ENCODE assay signal across 19 cellular contexts in genomic region chr2:98761909-98762308, GRCh38. TPM values are rescaled to one million over a fixed set of nuclear protein-coding genes. Genes with fewer than 3 reads are reported as not detected.
DNase-seq lines count a peak whose midpoint lies in the region; ATAC-seq and TF ChIP-seq lines count a peak whose summit lies in the region.
"Had no signal": no experiment of that assay in that cellular context is flagged by ENCODE, and none has a peak within 500 bp of the region (broad histone marks: within the 10 kb centered on the region; RNA-seq: fewer than 3 reads in every experiment).

No MANE protein-coding gene starts in this region.

- no peak overlapping the region for H3K4me3 ChIP-seq in CD4-positive, alpha-beta memory T cell (ENCODE audit: low read length in 2 of 2)
- H3K4me3 ChIP-seq in left lung (no peak overlapping the region), Karpas-422 (ENCODE audit: low read length) (no peak overlapping the region)
- H3K4me3 ChIP-seq: A549, GM12878, GM23338, lower lobe of right lung had no signal

- no peaks in the 10 kb centered on the region for H3K9me3 ChIP-seq in CD4-positive, alpha-beta memory T cell (ENCODE audit: control insufficient read depth in 1 of 2, low read length in 2 of 2)
- no peaks in the 10 kb centered on the region for H3K9me3 ChIP-seq in left lung
- H3K9me3 ChIP-seq in Karpas-422 (ENCODE audit: low read length), result no peaks in the 10 kb centered on the region
- H3K9me3 ChIP-seq: A549, lower lobe of right lung, neutrophil, SK-N-SH had no signal

- POLR2A ChIA-PET in activated CD4-positive, alpha-beta T cell treated with anti-CD3 and anti-CD28 coated beads, Interleukin-2, amount 10 ng/mL, durations not matched to agents 7 days and 5 days (lab: Charles Lee), result interaction anchor here (0.6 to 1.1 kb wide), 3 partner anchors 8 to 58 kb away, joined by 3 read pairs; no protein-coding TSS in a partner anchor
- POLR2A ChIA-PET in CD4-positive, alpha-beta memory T cell (lab: Charles Lee; ENCODE audit: partially characterized antibody), result interaction anchor here (1.6 to 9.7 kb wide), 4 partner anchors 9 to 87 kb away, joined by 3 to 268 read pairs (median 114); partner anchors contain the start of gene MGAT4A

- no peak for DNase-seq in activated CD4-positive, alpha-beta T cell treated with anti-CD3 and anti-CD28 coated beads, Interleukin-2, amount 10 ng/mL, durations not matched to agents 7 days and 5 days
- DNase-seq in activated CD4-positive, alpha-beta T cell treated with anti-CD3 and anti-CD28 coated beads for 48 hours, result no peak
- DNase-seq in CD4-positive, alpha-beta memory T cell, result no peak
- no peak for DNase-seq in left lung
- DNase-seq in Karpas-422, result no peak
- no peak for DNase-seq in NK-92 (lab: John Stamatoyannopoulos, UW; ENCODE audit: unreplicated experiment)
- no peak for DNase-seq in SKM-1 (lab: John Stamatoyannopoulos, UW; ENCODE audit: unreplicated experiment)
- DNase-seq: hippocampal formation, lower lobe of right lung, NCI-H1417, NCI-H2107, retina, SK-N-SH had no signal

- CTCF ChIA-PET in activated CD4-positive, alpha-beta T cell treated with anti-CD3 and anti-CD28 coated beads, Interleukin-2, amount 10 ng/mL, durations not matched to agents 7 days and 5 days (lab: Charles Lee), result no interaction called here
- CTCF ChIA-PET in CD4-positive, alpha-beta memory T cell (lab: Charles Lee; ENCODE audit: partially characterized antibody), result interaction anchor here (1.2 to 2.8 kb wide), 2 partner anchors 9 to 113 kb away, joined by 3 to 17 read pairs; no protein-coding TSS in a partner anchor

- no peaks in the 10 kb centered on the region for H3K27me3 Mint-ChIP-seq in activated CD4-positive, alpha-beta T cell treated with anti-CD3 and anti-CD28 coated beads, Interleukin-2, amount 10 ng/mL, durations not matched to agents 7 days and 5 days
- H3K27me3 Mint-ChIP-seq in CD4-positive, alpha-beta memory T cell, result no peaks in the 10 kb centered on the region
- H3K27me3 Mint-ChIP-seq in activated T-helper 17 cell treated with anti-CD3 and anti-CD28 coated beads, Interleukin-2, amount 50 U/mL, for 72 hours, result no peaks in the 10 kb centered on the region

- peaks cover 29% of the 10 kb centered on the region for H3K36me3 Mint-ChIP-seq in activated CD4-positive, alpha-beta T cell treated with anti-CD3 and anti-CD28 coated beads, Interleukin-2, amount 10 ng/mL, durations not matched to agents 7 days and 5 days (ENCODE audit: low read depth)
- H3K36me3 Mint-ChIP-seq in CD4-positive, alpha-beta memory T cell, result no peaks in the 10 kb centered on the region
- no peaks in the 10 kb centered on the region for H3K36me3 Mint-ChIP-seq in activated T-helper 17 cell treated with anti-CD3 and anti-CD28 coated beads, Interleukin-2, amount 50 U/mL, for 72 hours (ENCODE audit: low read depth)

- no peak for ATAC-seq in activated T-helper 17 cell treated with anti-CD3 and anti-CD28 coated beads, Interleukin-2, amount 50 U/mL, for 72 hours (replicated peaks)
- ATAC-seq in left lung, result no peak
- ATAC-seq: A549, GM12878, lower lobe of right lung had no signal

- no peak overlapping the region for H3K9ac ChIP-seq in Karpas-422 (ENCODE audit: low read length)
- H3K9ac ChIP-seq: SK-N-SH had no signal

- H2AFZ ChIP-seq in Karpas-422 (ENCODE audit: low read length), result no peak overlapping the region
- H2AFZ ChIP-seq: GM23338 had no signal

- H3K27me3 ChIP-seq in CD4-positive, alpha-beta memory T cell (ENCODE audit: insufficient read depth, low read length), result no peaks in the 10 kb centered on the region
- H3K27me3 ChIP-seq in left lung (no peaks in the 10 kb centered on the region), Karpas-422 (ENCODE audit: low read length) (no peaks in the 10 kb centered on the region; the same call in 1 of the 2 replicates)
- H3K27me3 ChIP-seq: neutrophil had no signal

- intact Hi-C loops in CD4-positive, alpha-beta memory T cell (cut with micrococcal nuclease), result loop anchor here (1.0 kb wide), 1 partner anchor 9 kb away; no protein-coding TSS in a partner anchor
- intact Hi-C loops in left lung (cut with DNase I), result no loop called here

- H3K36me3 ChIP-seq in CD4-positive, alpha-beta memory T cell (ENCODE audit: insufficient read depth, low read length), result no peaks in the 10 kb centered on the region
- no peaks in the 10 kb centered on the region for H3K36me3 ChIP-seq in left lung
- H3K36me3 ChIP-seq in Karpas-422 (ENCODE audit: insufficient read depth, low read length), result no peaks in the 10 kb centered on the region
- H3K36me3 ChIP-seq: lower lobe of right lung, neutrophil had no signal

- peak overlapping the region; percentile 44 for H3K27ac Mint-ChIP-seq in activated CD4-positive, alpha-beta T cell treated with anti-CD3 and anti-CD28 coated beads, Interleukin-2, amount 10 ng/mL, durations not matched to agents 7 days and 5 days
- peak overlapping the region; percentile 67 to 93 (median 88) for H3K27ac Mint-ChIP-seq in CD4-positive, alpha-beta memory T cell
- peak overlapping the region; percentile 52 for H3K27ac Mint-ChIP-seq in activated T-helper 17 cell treated with anti-CD3 and anti-CD28 coated beads, Interleukin-2, amount 50 U/mL, for 72 hours
- H3K27ac Mint-ChIP-seq: GM23338 had no signal

- H3K9me2 ChIP-seq in Karpas-422 (replicated peaks; ENCODE audit: insufficient read depth, low read length), result no peaks in the 10 kb centered on the region
- H3K9me2 ChIP-seq: SK-N-SH had no signal

- peak overlapping the region; percentile 34 for H3K27ac ChIP-seq in CD4-positive, alpha-beta memory T cell (ENCODE audit: low read depth, low read length)
- peak overlapping the region; percentile 3 to 95 for H3K27ac ChIP-seq in left lung
- H3K27ac ChIP-seq in Karpas-422 (ENCODE audit: low read length), result no peak overlapping the region
- H3K27ac ChIP-seq: A549, lower lobe of right lung, neutrophil had no signal

- H4K20me1 ChIP-seq in Karpas-422 (ENCODE audit: insufficient read depth, low read depth, low read length), result no peaks in the 10 kb centered on the region

- no peaks in the 10 kb centered on the region for H3K79me2 ChIP-seq in Karpas-422 (ENCODE audit: low read length)

- H3K4me1 ChIP-seq in CD4-positive, alpha-beta memory T cell (ENCODE audit: insufficient read depth, low read length), result peaks cover 89% of the 10 kb centered on the region
- H3K4me1 ChIP-seq in left lung (peaks cover 13 to 99% of the 10 kb centered on the region in 2 donors), Karpas-422 (ENCODE audit: low read length) (peaks cover 56% of the 10 kb centered on the region)

- TF ChIP-seq CTCF in left lung (IDR thresholded peaks at IDR 0.05), result no peak

- H3K9me3 Mint-ChIP-seq in activated CD4-positive, alpha-beta T cell treated with anti-CD3 and anti-CD28 coated beads, Interleukin-2, amount 10 ng/mL, durations not matched to agents 7 days and 5 days, result peaks cover 4% of the 10 kb centered on the region
- H3K9me3 Mint-ChIP-seq in CD4-positive, alpha-beta memory T cell, result peaks cover 0 to 2% (median 0%) of the 10 kb centered on the region in 8 donors
- H3K9me3 Mint-ChIP-seq in activated T-helper 17 cell treated with anti-CD3 and anti-CD28 coated beads, Interleukin-2, amount 50 U/mL, for 72 hours, result no peaks in the 10 kb centered on the region
- H3K9me3 Mint-ChIP-seq: GM23338 had no signal

- no peak overlapping the region for H3K4me3 Mint-ChIP-seq in activated CD4-positive, alpha-beta T cell treated with anti-CD3 and anti-CD28 coated beads, Interleukin-2, amount 10 ng/mL, durations not matched to agents 7 days and 5 days
- peak overlapping the region in 5 of 8 donors; percentile 42 to 64 (median 56) for H3K4me3 Mint-ChIP-seq in CD4-positive, alpha-beta memory T cell
- peak overlapping the region; percentile 67 for H3K4me3 Mint-ChIP-seq in activated T-helper 17 cell treated with anti-CD3 and anti-CD28 coated beads, Interleukin-2, amount 50 U/mL, for 72 hours
- H3K4me3 Mint-ChIP-seq: GM23338 had no signal

- peaks cover 84% of the 10 kb centered on the region for H3K4me1 Mint-ChIP-seq in activated CD4-positive, alpha-beta T cell treated with anti-CD3 and anti-CD28 coated beads, Interleukin-2, amount 10 ng/mL, durations not matched to agents 7 days and 5 days
- H3K4me1 Mint-ChIP-seq in CD4-positive, alpha-beta memory T cell, result peaks cover 62 to 91% (median 79%) of the 10 kb centered on the region in 4 donors
- H3K4me1 Mint-ChIP-seq in activated T-helper 17 cell treated with anti-CD3 and anti-CD28 coated beads, Interleukin-2, amount 50 U/mL, for 72 hours, result peaks cover 56% of the 10 kb centered on the region

- no peak overlapping the region for H3K4me2 ChIP-seq in Karpas-422 (ENCODE audit: low read depth, low read length, poor library complexity, severe bottlenecking)
- H3K4me2 ChIP-seq: A549, GM23338, SK-N-SH had no signal

RNA-seq across cellular contexts. Expression of gene MGAT4A, which starts 31.0 kb away (rescaled TPM):
- 100 to 1,000 TPM in 1 of 2 experiments, 10 to 100 TPM in 1; 93.9 to 109 TPM for total RNA-seq in activated CD4-positive, alpha-beta T cell treated with anti-CD3 and anti-CD28 coated beads, Interleukin-2, amount 10 ng/mL, durations not matched to agents 7 days and 5 days
- 100 to 1,000 TPM; 256 to 270 TPM for total RNA-seq in CD4-positive, alpha-beta memory T cell
- 100 to 1,000 TPM; 223 to 336 TPM for polyA plus RNA-seq in CD4-positive, alpha-beta memory T cell
- 10 to 100 TPM; 79.7 to 99.0 TPM for total RNA-seq in activated T-helper 17 cell treated with anti-CD3 and anti-CD28 coated beads, Interleukin-2, amount 50 U/mL, for 72 hours
- 10 to 100 TPM; 51.7 to 79.8 TPM for total RNA-seq in left lung
- total RNA-seq in Karpas-422 (2014; rRNA removed; shearing (Covaris generic); ENCODE audit: low replicate concordance), result 0.15 and 0.43 TPM in 2 replicates
- polyA plus RNA-seq: BJ had no signal

Comparison
In these comparisons a context has a peak if more than half of its experiments do, and no peak if none do; other contexts are left out.
1. RNA of gene MGAT4A, which starts 31.0 kb away (total RNA-seq): 256 to 270 TPM in CD4-positive, alpha-beta memory T cell, 93.9 to 109 TPM in activated CD4-positive, alpha-beta T cell treated with anti-CD3 and anti-CD28 coated beads, Interleukin-2, amount 10 ng/mL, durations not matched to agents 7 days and 5 days, 79.7 to 99.0 TPM in activated T-helper 17 cell treated with anti-CD3 and anti-CD28 coated beads, Interleukin-2, amount 50 U/mL, for 72 hours and 51.7 to 79.8 TPM in left lung; 0.15 to 0.43 TPM in Karpas-422; every median in the first group is over 10 times any median in the second.
2. Peak in every context shown above with its lines, with median percentiles within 50 percentile points of each other: H3K27ac Mint-ChIP-seq.